In the genomic region with DNA sequence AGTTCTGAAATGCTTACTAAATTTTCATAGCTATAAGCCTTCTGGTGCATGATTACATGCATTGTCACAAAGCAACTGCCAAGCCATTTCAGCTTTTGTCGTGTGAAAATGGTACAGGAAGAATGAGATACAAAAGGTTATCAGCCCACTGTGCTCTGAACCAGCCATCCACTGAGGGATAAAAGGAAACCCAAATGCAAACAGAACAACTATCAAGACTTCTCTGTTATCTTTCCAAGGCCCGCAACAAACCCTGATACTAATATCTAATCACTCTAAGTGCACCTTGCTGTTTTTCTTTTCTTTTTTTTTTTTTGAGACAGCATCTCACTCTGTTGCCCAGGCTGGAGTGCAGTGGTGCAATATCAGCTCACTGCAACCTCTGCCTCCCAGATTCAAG, we compare ENCODE assay signal across 23 cellular contexts.
"Had no signal": no experiment of that assay in that cellular context is flagged by ENCODE, and none has a peak within 500 bp of the region (broad histone marks: within the 10 kb centered on the region; RNA-seq: fewer than 3 reads in every experiment).

No MANE protein-coding gene starts in this region.

- H3K4me1 ChIP-seq: spleen, testis had no signal

- H3K4me3 Mint-ChIP-seq: dendritic cell treated with granulocyte-macrophage colony-stimulating factor and Interleukin-4, amounts not matched to agents 40 ng/mL and 50 ng/mL, for 4 days; immature natural killer cell; naive thymus-derived CD8-positive, alpha-beta T cell; nephron progenitor cell; stimulated activated memory B cell treated with anti-CD40 and anti-IgM and Interleukin-4, amounts not matched to agents 10 μg/mL and 1 μg/mL and 100 μg/mL, for 72 hours; type B pancreatic cell had no signal

- H3K27me3 Mint-ChIP-seq: dendritic cell treated with granulocyte-macrophage colony-stimulating factor and Interleukin-4, amounts not matched to agents 40 ng/mL and 50 ng/mL, for 4 days; naive thymus-derived CD8-positive, alpha-beta T cell; stimulated activated memory B cell treated with anti-CD40 and anti-IgM and Interleukin-4, amounts not matched to agents 10 μg/mL and 1 μg/mL and 100 μg/mL, for 72 hours; type B pancreatic cell had no signal

- ATAC-seq: lower lobe of right lung; naive thymus-derived CD8-positive, alpha-beta T cell; psoas muscle; right cardiac atrium; stimulated activated memory B cell treated with anti-CD40 and anti-IgM and Interleukin-4, amounts not matched to agents 10 μg/mL and 1 μg/mL and 100 μg/mL, for 72 hours; stimulated activated naive CD8-positive, alpha-beta T cell treated with anti-CD3 and anti-CD28 coated beads, Interleukin-15, Interleukin-2, amounts not matched to agents 100 U/mL and 50 U/mL, for 24 hours had no signal

- H3K27ac ChIP-seq: colonic mucosa, left ventricle myocardium inferior, lower lobe of right lung, psoas muscle, skin epidermis, spleen, testis, tibial artery had no signal

- H3K27ac Mint-ChIP-seq: dendritic cell treated with granulocyte-macrophage colony-stimulating factor and Interleukin-4, amounts not matched to agents 40 ng/mL and 50 ng/mL, for 4 days; immature natural killer cell; nephron progenitor cell; stimulated activated memory B cell treated with anti-CD40 and anti-IgM and Interleukin-4, amounts not matched to agents 10 μg/mL and 1 μg/mL and 100 μg/mL, for 72 hours; type B pancreatic cell had no signal

- H3K4me3 ChIP-seq: colonic mucosa, left ventricle myocardium inferior, lower lobe of right lung, psoas muscle, skin epidermis, spleen, testis, tibial artery had no signal

- H3K27me3 ChIP-seq: colonic mucosa, spleen, testis, tibial artery had no signal

- H3K36me3 ChIP-seq: colonic mucosa had no signal

- H3K9me3 ChIP-seq: colonic mucosa, left ventricle myocardium inferior, lower lobe of right lung, psoas muscle, spleen, testis, tibial artery had no signal

- H3K9me3 Mint-ChIP-seq: dendritic cell treated with granulocyte-macrophage colony-stimulating factor and Interleukin-4, amounts not matched to agents 40 ng/mL and 50 ng/mL, for 4 days; immature natural killer cell; nephron progenitor cell; stimulated activated memory B cell treated with anti-CD40 and anti-IgM and Interleukin-4, amounts not matched to agents 10 μg/mL and 1 μg/mL and 100 μg/mL, for 72 hours had no signal

- DNase-seq: colonic mucosa; effector memory CD4-positive, alpha-beta T cell; hypothalamus; immature natural killer cell; islet precursor cell; kidney glomerular epithelial cell; left ventricle myocardium inferior; lower lobe of right lung; naive thymus-derived CD8-positive, alpha-beta T cell; nephron progenitor cell; nucleus accumbens; psoas muscle; right cardiac atrium; spleen; stimulated activated CD4-positive, alpha-beta T cell treated with anti-CD3 and anti-CD28 coated beads, Interleukin-4, amount 100 ng/mL, for 4 hours; stimulated activated naive CD8-positive, alpha-beta T cell treated with anti-CD3 and anti-CD28 coated beads, Interleukin-15, Interleukin-2, amounts not matched to agents 100 U/mL and 50 U/mL, for 24 hours; substantia nigra; testis; tibial artery had no signal
